8 cellular contexts compared by ENCODE assay signal in genomic region chr5:37248970-37249819, GRCh38. TPM values are rescaled to one million over a fixed set of nuclear protein-coding genes. Genes with fewer than 3 reads are reported as not detected.
DNase-seq lines count a peak whose midpoint lies in the region; ATAC-seq and TF ChIP-seq lines count a peak whose summit lies in the region.

Gene CPLANE1 (minus strand): TSS chr5:37249376. CDS start chr5:37247698, 1,678 bp downstream.

- H3K9me3 Mint-ChIP-seq in activated CD4-positive, alpha-beta memory T cell treated with anti-CD3 and anti-CD28 coated beads for 36 hours = peaks cover 5% of the 10 kb centered on the region

- 0 out of 2 replicates have a peak, but pooled peaks have one; percentile 16 for TF ChIP-seq CTCF in BJ (IDR thresholded peaks at IDR 0.05; ENCODE audit: insufficient read depth, low read depth, low read length)

- H3K4me3 ChIP-seq in BJ (ENCODE audit: low read depth, low read length) = peak within 1 kb of the TSS; percentile 92

- peak; percentile 84 for TF ChIP-seq POLR2A in GM19099 (IDR thresholded peaks at IDR 0.05; ENCODE audit: extremely low read depth, insufficient read length, low read depth)

- H3K4me3 Mint-ChIP-seq in activated CD4-positive, alpha-beta memory T cell treated with anti-CD3 and anti-CD28 coated beads for 36 hours = peak within 1 kb of the TSS; percentile 74

- peaks cover 7% of the 10 kb centered on the region for H3K4me1 Mint-ChIP-seq in activated CD4-positive, alpha-beta memory T cell treated with anti-CD3 and anti-CD28 coated beads for 36 hours (ENCODE audit: low read depth)

- CTCF ChIA-PET in BJ (lab: Yijun Ruan, JAX) = interaction anchor here (0.9 kb wide), 1 partner anchor 122 kb away, joined by 4 read pairs; the partner anchor contains the start of gene NUP155
- CTCF ChIA-PET in activated CD4-positive, alpha-beta memory T cell treated with anti-CD3 and anti-CD28 coated beads for 36 hours (lab: Charles Lee) = interaction anchor here (0.6 to 1.1 kb wide), 3 partner anchors 39 to 1082 kb away, joined by 3 to 4 read pairs (median 4); no protein-coding TSS in a partner anchor

- no peaks in the 10 kb centered on the region for H3K36me3 Mint-ChIP-seq in activated CD4-positive, alpha-beta memory T cell treated with anti-CD3 and anti-CD28 coated beads for 36 hours

- H3K27me3 Mint-ChIP-seq in activated CD4-positive, alpha-beta memory T cell treated with anti-CD3 and anti-CD28 coated beads for 36 hours = no peaks in the 10 kb centered on the region

- H3K27ac Mint-ChIP-seq in activated CD4-positive, alpha-beta memory T cell treated with anti-CD3 and anti-CD28 coated beads for 36 hours = no peak within 1 kb of the TSS

- intact Hi-C loops in activated CD4-positive, alpha-beta memory T cell treated with anti-CD3 and anti-CD28 coated beads for 36 hours (cut with micrococcal nuclease) = loop anchor here (2.0 to 5.0 kb wide), 3 partner anchors 52 to 137 kb away; partner anchors contain the start of gene NUP155

- no peaks in the 10 kb centered on the region for H3K36me3 ChIP-seq in BJ (ENCODE audit: control insufficient read depth, insufficient read depth, low read length)

- ATAC-seq in HG03354 (IDR thresholded peaks at IDR 0.05; ENCODE audit: poor library complexity, severe bottlenecking, unreplicated experiment) = peak; percentile 84

- POLR2A ChIA-PET in BJ (lab: Charles Lee) = no interaction called here
- POLR2A ChIA-PET in activated CD4-positive, alpha-beta memory T cell treated with anti-CD3 and anti-CD28 coated beads for 36 hours (lab: Charles Lee) = interaction anchor here (1.2 to 1.8 kb wide), 2 partner anchors 10 to 122 kb away, joined by 3 to 6 read pairs; partner anchors contain the start of gene NUP155

- DNase-seq in BJ (ENCODE audit: low read depth) (peak; percentile 27), NCI-H526 treated with DMSO at 0.1 percent for 48 hours (lab: John Stamatoyannopoulos, UW) (peak; percentile 88), lung microvascular endothelial cell (ENCODE audit: low read depth in 2 of 2) (peak; percentile 83 to 85)
- peak; percentile 63 for DNase-seq in activated CD4-positive, alpha-beta memory T cell treated with anti-CD3 and anti-CD28 coated beads for 36 hours
- peak; percentile 18 for DNase-seq in effector CD4-positive, alpha-beta T cell
- DNase-seq in stimulated activated CD4-positive, alpha-beta T cell treated with anti-CD3 and anti-CD28 coated beads, TNF-alpha, amount 100 ng/mL, for 4 hours (ENCODE audit: low read depth in 3 of 3) = peak; percentile 7 to 43 (median 21)

- no peaks in the 10 kb centered on the region for H3K27me3 ChIP-seq in BJ (ENCODE audit: control insufficient read depth, insufficient read depth, low read length)

RNA-seq across cellular contexts. Expression of gene CPLANE1, which starts in this region (rescaled TPM):
- polyA plus RNA-seq in BJ (2011; rRNA removed) = 6.8 and 17.2 TPM in 2 replicates
- polyA minus RNA-seq in BJ (2011; rRNA and poly(A)+ RNA removed) = 15.4 and 19.1 TPM in 2 replicates
- 1 to 10 TPM; 4.4 to 5.8 TPM for total RNA-seq in activated CD4-positive, alpha-beta memory T cell treated with anti-CD3 and anti-CD28 coated beads for 36 hours
- 8.3 and 13.3 TPM in 2 replicates for total RNA-seq in lung microvascular endothelial cell

Comparison
In these comparisons a context has a peak if more than half of its experiments do, and no peak if none do; other contexts are left out.
1. Peak in every context shown above with its lines: DNase-seq, ATAC-seq and H3K4me3 ChIP-seq.
2. DNase-seq: peak in every context shown above with its lines; median percentile 88 in NCI-H526 treated with DMSO at 0.1 percent for 48 hours; 84 in lung microvascular endothelial cell; 63 in activated CD4-positive, alpha-beta memory T cell treated with anti-CD3 and anti-CD28 coated beads for 36 hours; 27 in BJ; 21 in stimulated activated CD4-positive, alpha-beta T cell treated with anti-CD3 and anti-CD28 coated beads, TNF-alpha, amount 100 ng/mL, for 4 hours; 18 in effector CD4-positive, alpha-beta T cell.